10 cellular contexts compared by ENCODE assay signal in genomic region chr7:141663081-141663510, GRCh38. TPM values are rescaled to one million over a fixed set of nuclear protein-coding genes. Genes with fewer than 3 reads are reported as not detected.
DNase-seq lines count a peak whose midpoint lies in the region; ATAC-seq and TF ChIP-seq lines count a peak whose summit lies in the region.
"Had no signal": no experiment of that assay in that cellular context is flagged by ENCODE, and none has a peak within 500 bp of the region (broad histone marks: within the 10 kb centered on the region; RNA-seq: fewer than 3 reads in every experiment).

No MANE protein-coding gene starts in this region.

- peak overlapping the region; percentile 74 for H3K27ac Mint-ChIP-seq in activated naive CD4-positive, alpha-beta T cell treated with anti-CD3 and anti-CD28 coated beads, Interleukin-2, amount 10 ng/mL, durations not matched to agents 7 days and 5 days
- peak overlapping the region; percentile 61 for H3K27ac Mint-ChIP-seq in activated T-helper 17 cell treated with anti-CD3 and anti-CD28 coated beads, Interleukin-2, amount 50 U/mL, for 72 hours
- H3K27ac Mint-ChIP-seq in immature natural killer cell, result peak overlapping the region in 5 of 6 donors; percentile 40 to 80 (median 76)

- peaks cover 25% of the 10 kb centered on the region for H3K4me1 Mint-ChIP-seq in activated naive CD4-positive, alpha-beta T cell treated with anti-CD3 and anti-CD28 coated beads, Interleukin-2, amount 10 ng/mL, durations not matched to agents 7 days and 5 days
- H3K4me1 Mint-ChIP-seq in activated T-helper 17 cell treated with anti-CD3 and anti-CD28 coated beads, Interleukin-2, amount 50 U/mL, for 72 hours, result peaks cover 6% of the 10 kb centered on the region
- peaks cover 5 to 29% of the 10 kb centered on the region in 2 donors for H3K4me1 Mint-ChIP-seq in immature natural killer cell

- no peak overlapping the region for H3K4me3 ChIP-seq in upper lobe of left lung
- H3K4me3 ChIP-seq in sigmoid colon, result no peak overlapping the region

- no peak overlapping the region for H3K4me3 Mint-ChIP-seq in activated naive CD4-positive, alpha-beta T cell treated with anti-CD3 and anti-CD28 coated beads, Interleukin-2, amount 10 ng/mL, durations not matched to agents 7 days and 5 days
- no peak overlapping the region for H3K4me3 Mint-ChIP-seq in activated T-helper 17 cell treated with anti-CD3 and anti-CD28 coated beads, Interleukin-2, amount 50 U/mL, for 72 hours
- no peak overlapping the region for H3K4me3 Mint-ChIP-seq in immature natural killer cell

- WGBS in upper lobe of left lung, 2 donors, result 40 to 44% methylated on average over 4 of the region's 4 CpGs
- 15 to 28% methylated on average over 4 of the region's 4 CpGs for WGBS in sigmoid colon, 2 donors

- H3K4me1 ChIP-seq in upper lobe of left lung (peaks cover 0 to 8% (median 5%) of the 10 kb centered on the region in 4 donors), sigmoid colon (no peaks in the 10 kb centered on the region)

- ATAC-seq in activated T-helper 17 cell treated with anti-CD3 and anti-CD28 coated beads, Interleukin-2, amount 50 U/mL, for 72 hours (replicated peaks), result peak; percentile 32
- peak in 1 of 2 donors; percentile 23 for ATAC-seq in upper lobe of left lung (ENCODE audit: low FRiP score in 2 of 2)

- peak overlapping the region; percentile 15 to 73 (median 55) for H3K27ac ChIP-seq in upper lobe of left lung
- no peak overlapping the region for H3K27ac ChIP-seq in sigmoid colon

- no peaks in the 10 kb centered on the region for H3K27me3 ChIP-seq in upper lobe of left lung
- no peaks in the 10 kb centered on the region for H3K27me3 ChIP-seq in sigmoid colon

- no peaks in the 10 kb centered on the region for H3K9me3 ChIP-seq in upper lobe of left lung
- no peaks in the 10 kb centered on the region for H3K9me3 ChIP-seq in sigmoid colon

- intact Hi-C loops in sigmoid colon (cut with DNase I), result no loop called here

- TF ChIP-seq EP300 in upper lobe of left lung (IDR thresholded peaks at IDR 0.05) (no peak), sigmoid colon (IDR thresholded peaks at IDR 0.05) (no peak)

- CTCF ChIA-PET in activated naive CD4-positive, alpha-beta T cell treated with anti-CD3 and anti-CD28 coated beads, Interleukin-2, amount 10 ng/mL, durations not matched to agents 7 days and 5 days (lab: Charles Lee), result interaction anchor here (0.6 to 1.9 kb wide), 2 partner anchors 8 to 125 kb away, joined by 3 to 5 read pairs; no protein-coding TSS in a partner anchor

- H3K36me3 ChIP-seq in upper lobe of left lung, result peaks cover 0 to 68% (median 23%) of the 10 kb centered on the region in 4 donors
- H3K36me3 ChIP-seq in sigmoid colon, result peaks cover 4 to 76% (median 12%) of the 10 kb centered on the region in 4 donors

- H3K27me3 Mint-ChIP-seq in activated naive CD4-positive, alpha-beta T cell treated with anti-CD3 and anti-CD28 coated beads, Interleukin-2, amount 10 ng/mL, durations not matched to agents 7 days and 5 days, result no peaks in the 10 kb centered on the region
- H3K27me3 Mint-ChIP-seq in activated T-helper 17 cell treated with anti-CD3 and anti-CD28 coated beads, Interleukin-2, amount 50 U/mL, for 72 hours, result no peaks in the 10 kb centered on the region
- peaks cover 0 to 6% (median 6%) of the 10 kb centered on the region in 3 donors for H3K27me3 Mint-ChIP-seq in immature natural killer cell (ENCODE audit: low read depth in 3 of 3)

- peaks cover 40% of the 10 kb centered on the region for H3K36me3 Mint-ChIP-seq in activated naive CD4-positive, alpha-beta T cell treated with anti-CD3 and anti-CD28 coated beads, Interleukin-2, amount 10 ng/mL, durations not matched to agents 7 days and 5 days
- peaks cover 75% of the 10 kb centered on the region for H3K36me3 Mint-ChIP-seq in activated T-helper 17 cell treated with anti-CD3 and anti-CD28 coated beads, Interleukin-2, amount 50 U/mL, for 72 hours (ENCODE audit: low read depth)
- peaks cover 4 to 15% (median 6%) of the 10 kb centered on the region in 3 donors for H3K36me3 Mint-ChIP-seq in immature natural killer cell

- DNase-seq in activated naive CD4-positive, alpha-beta T cell treated with anti-CD3 and anti-CD28 coated beads, Interleukin-2, amount 10 ng/mL, durations not matched to agents 7 days and 5 days, result no peak
- DNase-seq in activated naive CD4-positive, alpha-beta T cell treated with anti-CD3 and anti-CD28 coated beads, Interleukin-2, amount 50 U/mL, for 16 hours, result no peak
- no peak for DNase-seq in immature natural killer cell
- DNase-seq in upper lobe of left lung, result no peak
- DNase-seq in NOMO-1 treated with DMSO at 0.1 percent for 48 hours (lab: John Stamatoyannopoulos, UW; ENCODE audit: unreplicated experiment), result no peak
- DNase-seq in NAMALWA (ENCODE audit: low spot score), result no peak
- DNase-seq in sigmoid colon, result no peak
- DNase-seq: AML-193, NCI-H1417 treated with DMSO at 0.1 percent for 48 hours had no signal

- no peak for TF ChIP-seq POLR2A in upper lobe of left lung (IDR thresholded peaks at IDR 0.05)
- no peak for TF ChIP-seq POLR2A in sigmoid colon (IDR thresholded peaks at IDR 0.05)

- TF ChIP-seq CTCF in upper lobe of left lung (IDR thresholded peaks at IDR 0.05), result no peak
- TF ChIP-seq CTCF in sigmoid colon (IDR thresholded peaks at IDR 0.05), result no peak

- no peaks in the 10 kb centered on the region for H3K9me3 Mint-ChIP-seq in activated naive CD4-positive, alpha-beta T cell treated with anti-CD3 and anti-CD28 coated beads, Interleukin-2, amount 10 ng/mL, durations not matched to agents 7 days and 5 days
- H3K9me3 Mint-ChIP-seq in activated T-helper 17 cell treated with anti-CD3 and anti-CD28 coated beads, Interleukin-2, amount 50 U/mL, for 72 hours, result no peaks in the 10 kb centered on the region
- no peaks in the 10 kb centered on the region for H3K9me3 Mint-ChIP-seq in immature natural killer cell

RNA-seq across cellular contexts. Expression of gene DENND11, which starts 38.9 kb away (rescaled TPM):
- 10 to 100 TPM; 19.5 to 36.1 TPM for total RNA-seq in activated T-helper 17 cell treated with anti-CD3 and anti-CD28 coated beads, Interleukin-2, amount 50 U/mL, for 72 hours
- polyA plus RNA-seq in immature natural killer cell (10 to 100 TPM in 1 of 3 donors, 1 to 10 TPM in 2; 2.2 to 13.0 (median 9.6) TPM), sigmoid colon (10 to 100 TPM in 2 of 3 donors, 1 to 10 TPM in 1; 6.0 to 13.4 (median 11.1) TPM)
- total RNA-seq in upper lobe of left lung (10 to 100 TPM; 17.5 to 36.0 (median 29.1) TPM), sigmoid colon (10 to 100 TPM; 14.3 to 17.1 (median 15.6) TPM)

RNA-seq across cellular contexts. Expression of gene WEE2, which starts 45.1 kb away (rescaled TPM):
- total RNA-seq in activated T-helper 17 cell treated with anti-CD3 and anti-CD28 coated beads, Interleukin-2, amount 50 U/mL, for 72 hours, result under 1 TPM in 1 of 2 donors, not detected in 1; 0.13 TPM
- polyA plus RNA-seq in immature natural killer cell (not detected), sigmoid colon (under 1 TPM in 1 of 3 donors, not detected in 2; 0.20 TPM)
- total RNA-seq in upper lobe of left lung (under 1 TPM in 1 of 6 donors, not detected in 5; 0.78 TPM), sigmoid colon (not detected)

Comparison
In these comparisons a context has a peak if more than half of its experiments do, and no peak if none do; other contexts are left out.
1. H3K27ac ChIP-seq: peak in upper lobe of left lung (4 of 4); none in sigmoid colon (0 of 4).
2. Peak in every context shown above with its lines, with median percentiles within 50 percentile points of each other: H3K27ac Mint-ChIP-seq.